ENCODE assay signal across 1 cellular context in the genomic region with DNA sequence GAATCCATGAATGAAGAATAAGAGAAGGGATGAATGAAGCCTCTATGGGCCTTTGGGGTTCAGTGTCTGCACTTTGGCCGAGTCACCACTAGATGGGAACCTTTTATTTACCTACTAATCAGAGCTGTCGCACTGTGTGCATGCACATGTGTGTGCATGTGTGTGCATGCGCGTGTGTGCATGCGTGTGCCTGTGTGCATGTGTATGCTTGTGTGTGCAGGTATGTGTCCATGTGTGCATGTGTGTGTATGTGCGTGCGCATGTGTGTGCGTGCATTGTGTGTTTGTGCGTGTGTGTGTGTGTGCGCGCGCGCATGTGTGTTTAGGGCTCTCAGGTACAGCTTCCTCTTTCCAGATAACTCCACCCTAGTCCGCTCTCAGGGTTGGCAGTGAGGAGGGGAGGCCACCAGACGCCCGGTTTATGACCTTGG.
A peak's percentile ranks its signal among the peaks of the same experiment; 100 is the strongest.
TF ChIP-seq lines count a peak whose summit lies in the region.

No MANE protein-coding gene starts in this region.

TF ChIP-seq in H1, 55 proteins besides CTCF, POLR2A, EP300 and RAD21:
- TF ChIP-seq SP4 (IDR thresholded peaks at IDR 0.05; ENCODE audit: low read length) (no peak), POU5F1 (IDR thresholded peaks at IDR 0.05; ENCODE audit: low read depth, low read length) (no peak), JUN (IDR thresholded peaks at IDR 0.05; ENCODE audit: low read depth, low read length) (peak; percentile 48; the same call in 1 of the 2 replicates), KDM1A (IDR thresholded peaks at IDR 0.05; ENCODE audit: borderline replicate concordance, low read length) (peak; percentile 48; the same call in 1 of the 2 replicates), CBX8 (IDR thresholded peaks at IDR 0.05; ENCODE audit: borderline replicate concordance, low read depth, low read length) (no peak), FOSL1 (IDR thresholded peaks at IDR 0.05; ENCODE audit: insufficient read depth, low read depth, low read length) (no peak)
